ENCODE assay signal across 8 cellular contexts in the genomic region with DNA sequence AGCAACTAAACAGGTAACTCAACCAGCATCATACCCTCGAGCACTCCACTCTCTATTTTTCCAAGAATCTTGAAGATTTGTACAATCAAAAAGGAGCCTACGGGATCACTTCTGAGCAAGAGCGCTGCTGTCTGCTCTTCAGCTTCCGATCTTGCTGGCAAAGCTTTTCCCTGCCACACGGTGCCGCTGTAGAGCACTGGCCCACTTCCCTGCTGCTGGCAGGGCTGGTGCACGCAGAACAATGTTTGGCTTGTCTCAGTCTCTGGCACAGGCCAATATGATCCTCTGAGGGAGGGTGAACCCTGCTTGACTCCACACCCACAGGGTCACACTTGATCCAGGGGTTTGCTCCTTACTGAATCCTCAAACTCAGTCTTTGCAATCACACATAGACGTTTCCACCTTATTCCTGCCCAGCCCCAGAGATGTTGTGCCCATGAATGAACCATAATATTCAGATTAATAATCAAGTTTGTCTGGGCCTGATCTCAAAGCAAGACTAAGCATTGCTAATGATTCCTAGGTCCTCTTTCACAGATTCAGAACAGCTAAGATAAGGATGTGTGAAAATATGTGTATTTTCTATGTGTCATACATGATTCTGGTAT.
DNase-seq lines count a peak whose midpoint lies in the region; ATAC-seq and TF ChIP-seq lines count a peak whose summit lies in the region.

No MANE protein-coding gene starts in this region.

- H4K20me1 ChIP-seq in DOHH2 (ENCODE audit: control insufficient read depth, insufficient read depth, low read depth, low read length) (no peaks in the 10 kb centered on the region), mammary epithelial cell (ENCODE audit: insufficient read depth, low read length) (no peaks in the 10 kb centered on the region)

- no peak overlapping the region for H3K27ac ChIP-seq in DOHH2 (ENCODE audit: low read depth, low read length)
- no peak overlapping the region for H3K27ac ChIP-seq in RWPE1
- no peak overlapping the region for H3K27ac ChIP-seq in mammary epithelial cell (ENCODE audit: insufficient read depth, low read depth, low read length)

- DNase-seq in RWPE1 (ENCODE audit: low spot score) (peak; percentile 33), mammary epithelial cell (peak; percentile 64), kidney tubule cell (ENCODE audit: low spot score) (peak; percentile 64)
- DNase-seq in stimulated activated CD8-positive, alpha-beta memory T cell treated with anti-CD3 and anti-CD28 coated beads, Interleukin-4, amount 100 ng/mL, for 24 hours (ENCODE audit: low read depth) = peak; percentile 14

- H3K4me1 ChIP-seq in DOHH2 (ENCODE audit: control insufficient read depth, low read length) (no peaks in the 10 kb centered on the region), mammary epithelial cell (ENCODE audit: insufficient read depth, low read length) (peaks cover 27% of the 10 kb centered on the region)

- CTCF ChIA-PET in RWPE1 (lab: Yijun Ruan, JAX) (interaction anchor here (0.5 to 1.8 kb wide), 13 partner anchors 9 to 1324 kb away, joined by 3 to 17 read pairs (median 4); no protein-coding TSS in a partner anchor), mammary epithelial cell (lab: Charles Lee; ENCODE audit: low non-redundant PET) (interaction anchor here (0.6 to 1.0 kb wide), 3 partner anchors 12 to 786 kb away, joined by 3 read pairs; no protein-coding TSS in a partner anchor)

- peak; percentile 87 for TF ChIP-seq CTCF in DOHH2 (IDR thresholded peaks at IDR 0.05; ENCODE audit: low read depth, low read length, poor library complexity, severe bottlenecking)
- TF ChIP-seq CTCF in RWPE1 (conservative IDR thresholded peaks at IDR 0.05; ENCODE audit: low read depth) = peak; percentile 63
- peak; percentile 97 to 98 for TF ChIP-seq CTCF in mammary epithelial cell (conservative IDR thresholded peaks at IDR 0.05 in 1 of 2, IDR thresholded peaks at IDR 0.05 in 1 of 2; ENCODE audit: extremely low read depth in 1 of 2, insufficient read depth in 1 of 2, low read depth in 1 of 2, low read length in 2 of 2)

- no peaks in the 10 kb centered on the region for H3K36me3 Mint-ChIP-seq in stimulated activated memory B cell treated with anti-CD40 and anti-IgM and Interleukin-4, amounts not matched to agents 10 μg/mL and 1 μg/mL and 100 μg/mL, for 72 hours

- H3F3A ChIP-seq in DOHH2 (ENCODE audit: control insufficient read depth, insufficient read depth) = no peaks in the 10 kb centered on the region

- no peaks in the 10 kb centered on the region for H3K9me2 ChIP-seq in DOHH2 (replicated peaks; ENCODE audit: control insufficient read depth, low read length)

- peak; percentile 89 for ATAC-seq in GM19455 (IDR thresholded peaks at IDR 0.05; ENCODE audit: unreplicated experiment)
- ATAC-seq in HG03521 (IDR thresholded peaks at IDR 0.05; ENCODE audit: unreplicated experiment) = peak; percentile 82
- no peak for ATAC-seq in stimulated activated memory B cell treated with anti-CD40 and anti-IgM and Interleukin-4, amounts not matched to agents 10 μg/mL and 1 μg/mL and 100 μg/mL, for 72 hours

- H3K4me1 Mint-ChIP-seq in stimulated activated memory B cell treated with anti-CD40 and anti-IgM and Interleukin-4, amounts not matched to agents 10 μg/mL and 1 μg/mL and 100 μg/mL, for 72 hours = no peaks in the 10 kb centered on the region

- dilution Hi-C loops in mammary epithelial cell (cut with HindIII; ENCODE audit: low sequenced_read_pairs) = no loop called here

- WGBS in mammary epithelial cell (ENCODE audit: low coverage, missing lambda C conversion rate) = 12% methylated on average over 8 of the region's 8 CpGs

- peaks cover 6% of the 10 kb centered on the region for H3K9me3 Mint-ChIP-seq in stimulated activated memory B cell treated with anti-CD40 and anti-IgM and Interleukin-4, amounts not matched to agents 10 μg/mL and 1 μg/mL and 100 μg/mL, for 72 hours

- H3K36me3 ChIP-seq in DOHH2 (ENCODE audit: control insufficient read depth, low read length) (no peaks in the 10 kb centered on the region), mammary epithelial cell (ENCODE audit: insufficient read depth, low read length) (no peaks in the 10 kb centered on the region)

- no peak overlapping the region for H2AFZ ChIP-seq in mammary epithelial cell (ENCODE audit: low read depth, low read length)

- in situ Hi-C loops in mammary epithelial cell (cut with MboI; ENCODE audit: low sequenced_read_pairs in 2 of 2) = no loop called here

- no peak overlapping the region for H3K9ac ChIP-seq in mammary epithelial cell (ENCODE audit: insufficient read depth, low read length)

- H3K27ac Mint-ChIP-seq in stimulated activated memory B cell treated with anti-CD40 and anti-IgM and Interleukin-4, amounts not matched to agents 10 μg/mL and 1 μg/mL and 100 μg/mL, for 72 hours = no peak overlapping the region

- intact Hi-C loops in mammary epithelial cell (cut with micrococcal nuclease) = loop anchor here (1.0 to 5.0 kb wide), 5 partner anchors 26 to 794 kb away; no protein-coding TSS in a partner anchor

- H3K9me3 ChIP-seq in DOHH2 (ENCODE audit: control insufficient read depth, insufficient read depth, low read length) = no peaks in the 10 kb centered on the region
- H3K9me3 ChIP-seq in mammary epithelial cell (replicated peaks; ENCODE audit: insufficient read depth, low read length) = no peaks in the 10 kb centered on the region

- BruUV-seq in mammary epithelial cell (replicated peaks; lab: Mats Ljungman, UMichigan) = no TSS peak

- no peaks in the 10 kb centered on the region for H3K27me3 Mint-ChIP-seq in stimulated activated memory B cell treated with anti-CD40 and anti-IgM and Interleukin-4, amounts not matched to agents 10 μg/mL and 1 μg/mL and 100 μg/mL, for 72 hours

- H3K4me2 ChIP-seq in DOHH2 (ENCODE audit: low read length) (no peak overlapping the region), mammary epithelial cell (ENCODE audit: insufficient read depth, low read depth, low read length) (no peak overlapping the region)

- H3K79me2 ChIP-seq in DOHH2 (ENCODE audit: control insufficient read depth, low read length) (no peaks in the 10 kb centered on the region), mammary epithelial cell (ENCODE audit: insufficient read depth, low read length) (no peaks in the 10 kb centered on the region)

- POLR2A ChIA-PET in RWPE1 (lab: Yijun Ruan, JAX; ENCODE audit: low non-redundant PET) = no interaction called here

- H3K4me3 ChIP-seq in DOHH2 (ENCODE audit: low read length) (no peak overlapping the region), mammary epithelial cell (replicated peaks in 1 of 3; ENCODE audit: insufficient read depth in 1 of 3, low read depth in 2 of 3, low read length in 3 of 3) (no peak overlapping the region)

- H3K27me3 ChIP-seq in DOHH2 (ENCODE audit: control insufficient read depth, low read length) (no peaks in the 10 kb centered on the region), mammary epithelial cell (ENCODE audit: insufficient read depth, low read length) (no peaks in the 10 kb centered on the region)

- no peak overlapping the region for H3K4me3 Mint-ChIP-seq in stimulated activated memory B cell treated with anti-CD40 and anti-IgM and Interleukin-4, amounts not matched to agents 10 μg/mL and 1 μg/mL and 100 μg/mL, for 72 hours

Comparison
In these comparisons a context has a peak if more than half of its experiments do, and no peak if none do; other contexts are left out.
1. DNase-seq: peak in every context shown above with its lines; median percentile 64 in mammary epithelial cell; 64 in kidney tubule cell; 33 in RWPE1; 14 in stimulated activated CD8-positive, alpha-beta memory T cell treated with anti-CD3 and anti-CD28 coated beads, Interleukin-4, amount 100 ng/mL, for 24 hours.